Comparison of ENCODE assay signal across 9 cellular contexts in the genomic region with DNA sequence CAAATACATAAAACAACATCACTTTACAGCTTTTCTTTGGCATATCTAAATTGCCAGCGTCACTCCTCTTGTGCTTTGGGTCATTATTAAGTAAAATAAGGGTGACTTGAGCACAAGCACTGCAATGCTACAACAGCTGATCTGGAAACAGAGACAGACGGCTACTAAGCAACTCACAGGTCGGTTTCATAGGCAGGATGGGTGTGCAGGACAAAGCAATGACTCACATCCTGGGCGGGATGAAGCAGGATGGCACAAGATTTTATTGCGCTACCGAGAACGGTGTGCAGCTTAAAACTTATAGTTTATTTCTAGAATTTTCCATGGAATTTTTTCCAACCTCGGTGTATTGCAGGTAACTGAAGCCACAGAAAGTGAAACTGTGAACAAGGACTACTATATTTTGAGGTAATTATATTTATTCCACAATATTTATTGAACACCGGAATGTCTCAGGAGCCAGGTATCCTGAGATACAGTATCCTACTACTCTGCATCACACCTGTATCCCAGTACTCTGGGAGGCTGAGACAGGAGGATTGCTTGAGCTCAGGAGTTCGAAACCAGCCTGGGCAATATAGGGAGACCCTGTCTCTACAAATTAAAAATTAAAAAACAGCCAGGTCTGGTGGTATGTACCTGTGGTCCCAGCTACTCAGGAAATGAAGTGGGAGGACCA.
A peak's percentile ranks its signal among the peaks of the same experiment; 100 is the strongest.
DNase-seq lines count a peak whose midpoint lies in the region; ATAC-seq and TF ChIP-seq lines count a peak whose summit lies in the region.
"Had no signal": no experiment of that assay in that cellular context is flagged by ENCODE, and none has a peak within 500 bp of the region (broad histone marks: within the 10 kb centered on the region; RNA-seq: fewer than 3 reads in every experiment).

No MANE protein-coding gene starts in this region.

- WGBS in right cardiac atrium: 78% methylated on average over 10 of the region's 10 CpGs
- WGBS in smooth muscle cell (ENCODE audit: low lambda C conversion rate): 49% methylated on average over 10 of the region's 10 CpGs

- H3K27me3 ChIP-seq in right cardiac atrium (ENCODE audit: control insufficient read depth, insufficient read depth) (no peaks in the 10 kb centered on the region), smooth muscle cell (ENCODE audit: low read depth) (no peaks in the 10 kb centered on the region)

- peak overlapping the region; percentile 18 for H3K4me3 ChIP-seq in right cardiac atrium (ENCODE audit: low read length)
- H3K4me3 ChIP-seq in smooth muscle cell: no peak overlapping the region
- H3K4me3 ChIP-seq: thoracic aorta had no signal

- H3K9me3 ChIP-seq in right cardiac atrium (ENCODE audit: control insufficient read depth, low read length): no peaks in the 10 kb centered on the region
- no peaks in the 10 kb centered on the region for H3K9me3 ChIP-seq in smooth muscle cell (replicated peaks; ENCODE audit: low read depth)
- H3K9me3 ChIP-seq: thoracic aorta had no signal

- ATAC-seq in right cardiac atrium (peak; percentile 71 to 92), GM19397 (IDR thresholded peaks at IDR 0.05; ENCODE audit: unreplicated experiment) (no peak), HG02623 (IDR thresholded peaks at IDR 0.05; ENCODE audit: unreplicated experiment) (no peak), GM18861 (IDR thresholded peaks at IDR 0.05; ENCODE audit: unreplicated experiment) (no peak)
- ATAC-seq: natural killer cell treated with Interleukin-12 subunit alpha and Interleukin-12 subunit beta and Interleukin-15 and Interleukin-18, amount 100 ng/mL, for 72 hours had no signal

- no peak overlapping the region for H2AFZ ChIP-seq in smooth muscle cell (ENCODE audit: low read depth)

- H3K79me2 ChIP-seq in smooth muscle cell (ENCODE audit: low read depth): peaks cover 7% of the 10 kb centered on the region

- DNase-seq in LHCN-M2 (ENCODE audit: low read depth) (peak; percentile 95), T1000 (lab: John Stamatoyannopoulos, UW) (peak; percentile 29), right cardiac atrium (peak in 2 of 3 donors; percentile 20 to 35), smooth muscle cell (lab: John Stamatoyannopoulos, UW; ENCODE audit: unreplicated experiment) (no peak)

- H3K4me2 ChIP-seq in smooth muscle cell: peak overlapping the region; percentile 38

- no peaks in the 10 kb centered on the region for H3K36me3 ChIP-seq in smooth muscle cell (ENCODE audit: low read depth)
- H3K36me3 ChIP-seq: thoracic aorta had no signal

- intact Hi-C loops in right cardiac atrium (cut with DNase I): no loop called here

- no peaks in the 10 kb centered on the region for H3K4me1 ChIP-seq in right cardiac atrium (ENCODE audit: control insufficient read depth, insufficient read depth, low read length)
- H3K4me1 ChIP-seq in smooth muscle cell (ENCODE audit: low read depth): no peaks in the 10 kb centered on the region

- H3K27ac ChIP-seq in right cardiac atrium (ENCODE audit: low read length) (peak overlapping the region; percentile 49), smooth muscle cell (ENCODE audit: low read depth) (peak overlapping the region; percentile 86)
- H3K27ac ChIP-seq: thoracic aorta had no signal

- H3F3A ChIP-seq in smooth muscle cell (ENCODE audit: low read depth): peaks cover 8% of the 10 kb centered on the region

- no peaks in the 10 kb centered on the region for H4K20me1 ChIP-seq in smooth muscle cell (ENCODE audit: low read depth)

- no peak for TF ChIP-seq CTCF in smooth muscle cell (IDR thresholded peaks at IDR 0.05; ENCODE audit: borderline replicate concordance, insufficient read depth, poor library complexity, severe bottlenecking)

- no peak overlapping the region for H3K9ac ChIP-seq in smooth muscle cell (ENCODE audit: low read depth)

Comparison
In these comparisons a context has a peak if more than half of its experiments do, and no peak if none do; other contexts are left out.
1. ATAC-seq: peak in right cardiac atrium (2 of 2); none in GM19397 (single experiment), HG02623 (single experiment) and GM18861 (single experiment).